ENCODE assay signal across 10 cellular contexts in genomic region chr19:51019544-51019925, GRCh38. TPM values are rescaled to one million over a fixed set of nuclear protein-coding genes. Genes with fewer than 3 reads are reported as not detected.
DNase-seq lines count a peak whose midpoint lies in the region; ATAC-seq, FAIRE-seq and TF ChIP-seq lines count a peak whose summit lies in the region.
"Had no signal": no experiment of that assay in that cellular context is flagged by ENCODE, and none has a peak within 500 bp of the region (broad histone marks: within the 10 kb centered on the region; RNA-seq: fewer than 3 reads in every experiment).

A gene with protein sequence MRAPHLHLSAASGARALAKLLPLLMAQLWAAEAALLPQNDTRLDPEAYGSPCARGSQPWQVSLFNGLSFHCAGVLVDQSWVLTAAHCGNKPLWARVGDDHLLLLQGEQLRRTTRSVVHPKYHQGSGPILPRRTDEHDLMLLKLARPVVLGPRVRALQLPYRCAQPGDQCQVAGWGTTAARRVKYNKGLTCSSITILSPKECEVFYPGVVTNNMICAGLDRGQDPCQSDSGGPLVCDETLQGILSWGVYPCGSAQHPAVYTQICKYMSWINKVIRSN (minus strand): TSS chr19:51019709. CDS start chr19:51019130, 579 bp downstream.

- peaks cover 2% of the 10 kb centered on the region for H3K36me3 Mint-ChIP-seq in T-helper 2 cell treated with Interferon-gamma antibody and Interleukin-4, amounts not matched to agents 5 μg/mL and 100 μg/mL, for 36 hours (ENCODE audit: low read depth)
- no peaks in the 10 kb centered on the region for H3K36me3 Mint-ChIP-seq in activated naive CD8-positive, alpha-beta T cell treated with anti-CD3 and anti-CD28 coated beads, Interleukin-2, amount 50 U/mL, for 24 hours (ENCODE audit: low read depth)
- peaks cover 0 to 13% of the 10 kb centered on the region in 2 donors for H3K36me3 Mint-ChIP-seq in stimulated activated naive B cell treated with anti-CD40 and anti-IgM and Interleukin-4, amounts not matched to agents 10 μg/mL and 1 μg/mL and 100 μg/mL, for 72 hours

- H3K79me2 ChIP-seq in keratinocyte (ENCODE audit: control insufficient read depth, insufficient read depth, low read length) = no peaks in the 10 kb centered on the region

- H3K36me3 ChIP-seq in keratinocyte (ENCODE audit: control insufficient read depth in 2 of 2, extremely low read depth in 1 of 2, insufficient read depth in 2 of 2, low read length in 2 of 2) = peaks cover under 1 to 13% of the 10 kb centered on the region in 2 experiments

- ATAC-seq in activated naive CD8-positive, alpha-beta T cell treated with anti-CD3 and anti-CD28 coated beads, Interleukin-2, amount 50 U/mL, for 24 hours = no peak
- no peak for ATAC-seq in stimulated activated naive B cell treated with anti-CD40 and anti-IgM and Interleukin-4, amounts not matched to agents 10 μg/mL and 1 μg/mL and 100 μg/mL, for 72 hours (replicated peaks)
- no peak for ATAC-seq in GM19395 (IDR thresholded peaks at IDR 0.05; ENCODE audit: unreplicated experiment)

- peak within 1 kb of the TSS; percentile 78 for H2AFZ ChIP-seq in keratinocyte (ENCODE audit: control insufficient read depth, low read length)

- H3K27ac Mint-ChIP-seq in T-helper 2 cell treated with Interferon-gamma antibody and Interleukin-4, amounts not matched to agents 5 μg/mL and 100 μg/mL, for 36 hours = no peak within 1 kb of the TSS
- no peak within 1 kb of the TSS for H3K27ac Mint-ChIP-seq in activated naive CD8-positive, alpha-beta T cell treated with anti-CD3 and anti-CD28 coated beads, Interleukin-2, amount 50 U/mL, for 24 hours
- H3K27ac Mint-ChIP-seq in stimulated activated naive B cell treated with anti-CD40 and anti-IgM and Interleukin-4, amounts not matched to agents 10 μg/mL and 1 μg/mL and 100 μg/mL, for 72 hours = peak within 1 kb of the TSS; percentile 62

- no peaks in the 10 kb centered on the region for H4K20me1 ChIP-seq in keratinocyte (ENCODE audit: control insufficient read depth, extremely low read depth, insufficient read depth, low read length)

- dilution Hi-C loops in keratinocyte (cut with MboI; ENCODE audit: extremely low pct_ligation_motif_present, low sequenced_read_pairs) = no loop called here

- peak within 1 kb of the TSS; percentile 14 for H3K4me3 Mint-ChIP-seq in T-helper 2 cell treated with Interferon-gamma antibody and Interleukin-4, amounts not matched to agents 5 μg/mL and 100 μg/mL, for 36 hours
- peak within 1 kb of the TSS; percentile 29 for H3K4me3 Mint-ChIP-seq in activated naive CD8-positive, alpha-beta T cell treated with anti-CD3 and anti-CD28 coated beads, Interleukin-2, amount 50 U/mL, for 24 hours
- peak within 1 kb of the TSS; percentile 72 to 74 for H3K4me3 Mint-ChIP-seq in stimulated activated naive B cell treated with anti-CD40 and anti-IgM and Interleukin-4, amounts not matched to agents 10 μg/mL and 1 μg/mL and 100 μg/mL, for 72 hours

- peak within 1 kb of the TSS; percentile 71 for H3K9ac ChIP-seq in keratinocyte (ENCODE audit: control insufficient read depth, extremely low read depth, insufficient read depth, low read length)

- peak within 1 kb of the TSS; percentile 58 to 65 (median 62) for H3K4me3 ChIP-seq in keratinocyte (ENCODE audit: control insufficient read depth in 2 of 3, extremely low read depth in 1 of 3, insufficient read depth in 2 of 3, low read depth in 1 of 3, low read length in 3 of 3)

- no peak for FAIRE-seq in keratinocyte (lab: Jason Lieb, UNC)

- no peak for DNase-seq in T-helper 2 cell treated with Interferon-gamma antibody and Interleukin-4, amounts not matched to agents 5 μg/mL and 100 μg/mL, for 36 hours (ENCODE audit: low spot score)
- no peak for DNase-seq in T-helper 2 cell
- no peak for DNase-seq in activated naive CD8-positive, alpha-beta T cell treated with anti-CD3 and anti-CD28 coated beads, Interleukin-2, amount 50 U/mL, for 24 hours
- DNase-seq in keratinocyte (ENCODE audit: low read depth, low spot score) = no peak
- no peak for DNase-seq in stimulated activated naive B cell treated with anti-CD40 and anti-IgM and Interleukin-4, amounts not matched to agents 10 μg/mL and 1 μg/mL and 100 μg/mL, for 72 hours
- DNase-seq in LoVo (ENCODE audit: low spot score) = no peak
- DNase-seq in activated effector memory CD4-positive, alpha-beta T cell treated with Interleukin-2 at 50 U/mL for 16 hours = no peak
- DNase-seq: activated CD4-positive, alpha-beta T cell treated with anti-CD3 and anti-CD28 coated beads, Interleukin-2, amount 50 U/mL, for 4 hours; RPMI8226 had no signal

- peaks cover 3% of the 10 kb centered on the region for H3K4me1 Mint-ChIP-seq in T-helper 2 cell treated with Interferon-gamma antibody and Interleukin-4, amounts not matched to agents 5 μg/mL and 100 μg/mL, for 36 hours (ENCODE audit: low read depth)
- peaks cover 16% of the 10 kb centered on the region for H3K4me1 Mint-ChIP-seq in activated naive CD8-positive, alpha-beta T cell treated with anti-CD3 and anti-CD28 coated beads, Interleukin-2, amount 50 U/mL, for 24 hours
- H3K4me1 Mint-ChIP-seq in stimulated activated naive B cell treated with anti-CD40 and anti-IgM and Interleukin-4, amounts not matched to agents 10 μg/mL and 1 μg/mL and 100 μg/mL, for 72 hours = peaks cover 20 to 43% of the 10 kb centered on the region in 2 donors

- H3K9me3 Mint-ChIP-seq in T-helper 2 cell treated with Interferon-gamma antibody and Interleukin-4, amounts not matched to agents 5 μg/mL and 100 μg/mL, for 36 hours = no peaks in the 10 kb centered on the region
- H3K9me3 Mint-ChIP-seq in activated naive CD8-positive, alpha-beta T cell treated with anti-CD3 and anti-CD28 coated beads, Interleukin-2, amount 50 U/mL, for 24 hours = no peaks in the 10 kb centered on the region
- H3K9me3 Mint-ChIP-seq in stimulated activated naive B cell treated with anti-CD40 and anti-IgM and Interleukin-4, amounts not matched to agents 10 μg/mL and 1 μg/mL and 100 μg/mL, for 72 hours = peaks cover 0 to 7% of the 10 kb centered on the region in 2 donors

- no peaks in the 10 kb centered on the region for H3K9me3 ChIP-seq in keratinocyte (ENCODE audit: control insufficient read depth, low read depth, low read length)

- H3K27me3 ChIP-seq in keratinocyte (ENCODE audit: control insufficient read depth, extremely low read depth, insufficient read depth, low read length) = no peaks in the 10 kb centered on the region

- peaks cover 50% of the 10 kb centered on the region for H3K27me3 Mint-ChIP-seq in T-helper 2 cell treated with Interferon-gamma antibody and Interleukin-4, amounts not matched to agents 5 μg/mL and 100 μg/mL, for 36 hours (ENCODE audit: low read depth)
- H3K27me3 Mint-ChIP-seq in activated naive CD8-positive, alpha-beta T cell treated with anti-CD3 and anti-CD28 coated beads, Interleukin-2, amount 50 U/mL, for 24 hours = peaks cover 69% of the 10 kb centered on the region
- peaks cover 71 to 88% of the 10 kb centered on the region in 2 donors for H3K27me3 Mint-ChIP-seq in stimulated activated naive B cell treated with anti-CD40 and anti-IgM and Interleukin-4, amounts not matched to agents 10 μg/mL and 1 μg/mL and 100 μg/mL, for 72 hours

- H3K4me2 ChIP-seq in keratinocyte (ENCODE audit: control insufficient read depth, extremely low read depth, insufficient read depth, low read depth, low read length) = peak within 1 kb of the TSS; percentile 86

- peaks cover 16% of the 10 kb centered on the region for H3K4me1 ChIP-seq in keratinocyte (ENCODE audit: control insufficient read depth, extremely low read depth, insufficient read depth, low read length)

- peak within 1 kb of the TSS; percentile 54 for H3K27ac ChIP-seq in keratinocyte (ENCODE audit: control insufficient read depth, insufficient read depth, low read length)

- no peak for TF ChIP-seq CTCF in keratinocyte (optimal IDR thresholded peaks at IDR 0.05 in 1 of 3, IDR thresholded peaks at IDR 0.05 in 1 of 3, conservative IDR thresholded peaks at IDR 0.05 in 1 of 3; ENCODE audit: extremely low read depth in 1 of 3, insufficient read depth in 2 of 3, low read length in 3 of 3)

- H3K9me1 ChIP-seq in keratinocyte (ENCODE audit: control insufficient read depth, extremely low read depth, insufficient read depth, low read length) = no peaks in the 10 kb centered on the region

RNA-seq across cellular contexts. Expression of the gene that starts here (rescaled TPM):
- polyA plus RNA-seq in keratinocyte = 56.3 to 97.5 TPM (median 95.3 TPM) in 3 replicates
- polyA plus RNA-seq in keratinocyte (2011; ENCODE audit: low read depth) = 229 TPM
- 130 and 165 TPM in 2 replicates for polyA plus RNA-seq in keratinocyte (2011; cell fraction: cytosol; rRNA removed)
- 213 and 216 TPM in 2 replicates for polyA plus RNA-seq in keratinocyte (2011; cell fraction: nucleus; rRNA removed)
- polyA plus RNA-seq in keratinocyte (2012; ENCODE audit: low replicate concordance) = 105 and 359 TPM in 2 replicates
- polyA minus RNA-seq in keratinocyte = 56.9 to 212 TPM (median 115 TPM) in 3 replicates
- 217 TPM for polyA minus RNA-seq in keratinocyte (2011; cell fraction: cytosol; rRNA and poly(A)+ RNA removed)
- polyA minus RNA-seq in keratinocyte (2011; cell fraction: nucleus; rRNA and poly(A)+ RNA removed) = 112 and 176 TPM in 2 replicates

Comparison
In these comparisons a context has a peak if more than half of its experiments do, and no peak if none do; other contexts are left out.
1. H3K4me3 Mint-ChIP-seq: peak in every context shown above with its lines; median percentile 73 in stimulated activated naive B cell treated with anti-CD40 and anti-IgM and Interleukin-4, amounts not matched to agents 10 μg/mL and 1 μg/mL and 100 μg/mL, for 72 hours; 29 in activated naive CD8-positive, alpha-beta T cell treated with anti-CD3 and anti-CD28 coated beads, Interleukin-2, amount 50 U/mL, for 24 hours; 14 in T-helper 2 cell treated with Interferon-gamma antibody and Interleukin-4, amounts not matched to agents 5 μg/mL and 100 μg/mL, for 36 hours.